Comparison of ENCODE assay signal across 11 cellular contexts in genomic region chr14:102164241-102164641, GRCh38. TPM values are rescaled to one million over a fixed set of nuclear protein-coding genes. Genes with fewer than 3 reads are reported as not detected.
DNase-seq lines count a peak whose midpoint lies in the region; ATAC-seq and TF ChIP-seq lines count a peak whose summit lies in the region.
"Had no signal": no experiment of that assay in that cellular context is flagged by ENCODE, and none has a peak within 500 bp of the region (broad histone marks: within the 10 kb centered on the region; RNA-seq: fewer than 3 reads in every experiment).

No MANE protein-coding gene starts in this region.

- H3K56ac ChIP-seq in H9 (ENCODE audit: insufficient read length, low read depth, low read length): no peak overlapping the region

- H3K27ac Mint-ChIP-seq in H9: peak overlapping the region in 2 of 3 experiments; percentile 8 to 59; a peak in 2 of 7 replicates
- no peak overlapping the region for H3K27ac Mint-ChIP-seq in activated CD4-positive, alpha-beta memory T cell treated with anti-CD3 and anti-CD28 coated beads, Interleukin-2, amount 10 ng/mL, durations not matched to agents 7 days and 5 days

- peaks cover 15% of the 10 kb centered on the region for H3K79me1 ChIP-seq in H9 (ENCODE audit: insufficient read depth, low read depth, low read length, poor library complexity, severe bottlenecking)

- no peak overlapping the region for H3T11ph ChIP-seq in H9 (ENCODE audit: low read length)

- H3K36me3 ChIP-seq in RWPE2 (ENCODE audit: low read depth): peaks cover 8% of the 10 kb centered on the region; the same call in 1 of the 2 replicates
- peaks cover 0 to 3% of the 10 kb centered on the region in 2 donors for H3K36me3 ChIP-seq in esophagus (ENCODE audit: control insufficient read depth in 2 of 2, insufficient read depth in 2 of 2, low read length in 1 of 2)
- peaks cover 4% of the 10 kb centered on the region for H3K36me3 ChIP-seq in osteoblast (ENCODE audit: insufficient read depth, low read length)

- TF ChIP-seq CTCF in H9 (conservative IDR thresholded peaks at IDR 0.05): no peak
- TF ChIP-seq CTCF in RWPE2 (IDR thresholded peaks at IDR 0.05; ENCODE audit: poor library complexity, severe bottlenecking): no peak
- no peak for TF ChIP-seq CTCF in osteoblast (IDR thresholded peaks at IDR 0.05; ENCODE audit: extremely low read depth, low read depth, low read length)

- no peaks in the 10 kb centered on the region for H3K23me2 ChIP-seq in H9 (ENCODE audit: insufficient read length, low read depth, low read length, poor library complexity, severe bottlenecking)

- H3K79me2 ChIP-seq in H9 (ENCODE audit: insufficient read depth, low read length) (peaks cover 10% of the 10 kb centered on the region; the same call in 1 of the 2 replicates), osteoblast (ENCODE audit: insufficient read depth, low read length) (peaks cover 90% of the 10 kb centered on the region)

- no peak overlapping the region for H4K8ac ChIP-seq in H9 (replicated peaks; ENCODE audit: insufficient read length, low read depth, low read length)

- H4K20me1 ChIP-seq in H9 (ENCODE audit: control insufficient read depth, insufficient read depth, insufficient read length) (no peaks in the 10 kb centered on the region), osteoblast (ENCODE audit: insufficient read depth, low read length) (peaks cover 59% of the 10 kb centered on the region)

- H3K23ac ChIP-seq in H9 (ENCODE audit: insufficient read length, low read depth, low read length): no peak overlapping the region

- H3K9me3 ChIP-seq in H9 (ENCODE audit: control insufficient read depth, low read depth, low read length) (no peaks in the 10 kb centered on the region), RWPE2 (ENCODE audit: severe bottlenecking) (no peaks in the 10 kb centered on the region), esophagus (ENCODE audit: control insufficient read depth in 2 of 2, insufficient read depth in 1 of 2, low read depth in 1 of 2, low read length in 1 of 2) (no peaks in the 10 kb centered on the region), osteoblast (ENCODE audit: low read depth, low read length) (no peaks in the 10 kb centered on the region)
- H3K9me3 ChIP-seq: Caco-2 had no signal

- CTCF ChIA-PET in activated CD4-positive, alpha-beta memory T cell treated with anti-CD3 and anti-CD28 coated beads, Interleukin-2, amount 10 ng/mL, durations not matched to agents 7 days and 5 days (lab: Charles Lee): interaction anchor here (0.6 to 1.2 kb wide), 2 partner anchors 10 to 20 kb away, joined by 3 to 4 read pairs; no protein-coding TSS in a partner anchor

- POLR2A ChIA-PET in activated CD4-positive, alpha-beta memory T cell treated with anti-CD3 and anti-CD28 coated beads, Interleukin-2, amount 10 ng/mL, durations not matched to agents 7 days and 5 days (lab: Charles Lee): no interaction called here

- H2AFZ ChIP-seq in H9 (ENCODE audit: low read length) (no peak overlapping the region), osteoblast (ENCODE audit: low read length) (no peak overlapping the region)

- peak; percentile 72; the same call in 1 of the 3 replicates for ATAC-seq in RWPE2 (ENCODE audit: low read depth)

- no peak overlapping the region for H2AK5ac ChIP-seq in H9 (ENCODE audit: insufficient read length, low read length)

- H3K9ac ChIP-seq in H9 (ENCODE audit: extremely low read depth, insufficient read length, low read length): no peak overlapping the region

- no peak overlapping the region for H2BK12ac ChIP-seq in H9 (ENCODE audit: insufficient read length, low read depth, low read length)

- H3K4me2 ChIP-seq in H9 (ENCODE audit: insufficient read depth, insufficient read length, low read length): no peak overlapping the region
- H3K4me2 ChIP-seq in osteoblast (ENCODE audit: insufficient read depth, low read length): no peak overlapping the region

- no peaks in the 10 kb centered on the region for H3K27me3 Mint-ChIP-seq in H9 (ENCODE audit: low read depth)
- H3K27me3 Mint-ChIP-seq in activated CD4-positive, alpha-beta memory T cell treated with anti-CD3 and anti-CD28 coated beads, Interleukin-2, amount 10 ng/mL, durations not matched to agents 7 days and 5 days: no peaks in the 10 kb centered on the region

- no peak overlapping the region for H2BK5ac ChIP-seq in H9 (ENCODE audit: insufficient read length, low read length)

- no peak overlapping the region for H2BK120ac ChIP-seq in H9 (ENCODE audit: low read depth, low read length, poor library complexity, severe bottlenecking)

- no peak overlapping the region for H3K4me3 Mint-ChIP-seq in H9
- H3K4me3 Mint-ChIP-seq in activated CD4-positive, alpha-beta memory T cell treated with anti-CD3 and anti-CD28 coated beads, Interleukin-2, amount 10 ng/mL, durations not matched to agents 7 days and 5 days: no peak overlapping the region

- DNase-seq in H9 (no peak), RWPE2 (ENCODE audit: low spot score) (no peak), osteoblast (ENCODE audit: insufficient read length, low spot score, missing footprints) (peak; percentile 62), epidermal melanocyte (ENCODE audit: insufficient read length, low spot score) (no peak), NCI-H2029 treated with DMSO at 0.1 percent for 48 hours (lab: John Stamatoyannopoulos, UW) (no peak)
- no peak for DNase-seq in activated CD4-positive, alpha-beta memory T cell treated with anti-CD3 and anti-CD28 coated beads, Interleukin-2, amount 10 ng/mL, durations not matched to agents 7 days and 5 days
- no peak for DNase-seq in activated T-cell treated with anti-CD3 and anti-CD28 coated beads, Interleukin-2, amount 50 U/mL, for 1 hour
- DNase-seq: activated naive CD4-positive, alpha-beta T cell treated with Interleukin-2 at 50 U/mL for 16 hours; Caco-2 had no signal

- H2BK20ac ChIP-seq in H9 (ENCODE audit: low read depth, low read length, poor library complexity, severe bottlenecking): no peak overlapping the region

- H4K91ac ChIP-seq in H9 (ENCODE audit: insufficient read length, low read depth, low read length): no peak overlapping the region

- peaks cover 3 to 6% of the 10 kb centered on the region in 2 experiments; a peak in 2 of 4 replicates for H3K4me1 Mint-ChIP-seq in H9
- H3K4me1 Mint-ChIP-seq in activated CD4-positive, alpha-beta memory T cell treated with anti-CD3 and anti-CD28 coated beads, Interleukin-2, amount 10 ng/mL, durations not matched to agents 7 days and 5 days: peaks cover 19% of the 10 kb centered on the region

- no peak overlapping the region for H3K4me3 ChIP-seq in RWPE2 (ENCODE audit: severe bottlenecking)
- peak overlapping the region in 1 of 2 donors; percentile 15 for H3K4me3 ChIP-seq in esophagus (ENCODE audit: low read depth in 1 of 2, low read length in 2 of 2)
- no peak overlapping the region for H3K4me3 ChIP-seq in osteoblast (ENCODE audit: insufficient read depth, low read length)
- H3K4me3 ChIP-seq: SK-N-MC had no signal

- WGBS in H9 (ENCODE audit: extremely low coverage, insufficient read length, low lambda C conversion rate): no CpG with 5 or more reads among the region's 4 CpGs
- 51 to 59% methylated on average over 4 of the region's 4 CpGs for WGBS in esophagus, 2 donors

- no peak overlapping the region for H4K5ac ChIP-seq in H9 (ENCODE audit: insufficient read length, low read depth, low read length)

- no peak overlapping the region for H3K18ac ChIP-seq in H9 (ENCODE audit: insufficient read length, low read depth, low read length)

- H3K27me3 ChIP-seq in H9 (ENCODE audit: insufficient read depth, low read length): no peaks in the 10 kb centered on the region
- no peaks in the 10 kb centered on the region for H3K27me3 ChIP-seq in RWPE2 (ENCODE audit: insufficient read depth, poor library complexity, severe bottlenecking)
- no peaks in the 10 kb centered on the region for H3K27me3 ChIP-seq in esophagus (ENCODE audit: control insufficient read depth in 1 of 2, insufficient read depth in 2 of 2, low read length in 2 of 2)
- no peaks in the 10 kb centered on the region for H3K27me3 ChIP-seq in osteoblast (ENCODE audit: insufficient read depth, low read length)

- H2BK15ac ChIP-seq in H9 (ENCODE audit: low read depth, low read length): no peak overlapping the region

- no peaks in the 10 kb centered on the region for H3K9me3 Mint-ChIP-seq in H9
- no peaks in the 10 kb centered on the region for H3K9me3 Mint-ChIP-seq in activated CD4-positive, alpha-beta memory T cell treated with anti-CD3 and anti-CD28 coated beads, Interleukin-2, amount 10 ng/mL, durations not matched to agents 7 days and 5 days

- no peak overlapping the region for H3K4ac ChIP-seq in H9 (ENCODE audit: low read depth, low read length)

- no peaks in the 10 kb centered on the region for H3K4me1 ChIP-seq in H9 (ENCODE audit: insufficient read depth, low read length)
- H3K4me1 ChIP-seq in RWPE2 (ENCODE audit: insufficient read depth, poor library complexity, severe bottlenecking): peaks cover 4% of the 10 kb centered on the region
- H3K4me1 ChIP-seq in esophagus (ENCODE audit: control insufficient read depth in 2 of 2, insufficient read depth in 2 of 2, low read length in 1 of 2): peaks cover 3 to 8% of the 10 kb centered on the region in 2 donors
- H3K4me1 ChIP-seq in osteoblast (ENCODE audit: insufficient read depth, low read length): no peaks in the 10 kb centered on the region

- H3K14ac ChIP-seq in H9 (ENCODE audit: insufficient read depth, low read length): no peak overlapping the region

- H3K36me3 Mint-ChIP-seq in H9 (ENCODE audit: insufficient read depth in 1 of 3, low read depth in 3 of 3): peaks cover 0 to 5% (median 0%) of the 10 kb centered on the region in 3 experiments; a peak in 2 of 7 replicates
- peaks cover 25% of the 10 kb centered on the region for H3K36me3 Mint-ChIP-seq in activated CD4-positive, alpha-beta memory T cell treated with anti-CD3 and anti-CD28 coated beads, Interleukin-2, amount 10 ng/mL, durations not matched to agents 7 days and 5 days (ENCODE audit: low read depth)

- H3K27ac ChIP-seq in H9 (ENCODE audit: insufficient read length, low read depth, low read length) (no peak overlapping the region), RWPE2 (ENCODE audit: poor library complexity, severe bottlenecking) (no peak overlapping the region), esophagus (ENCODE audit: low read depth in 2 of 2, low read length in 1 of 2) (peak overlapping the region; percentile 3 to 31), osteoblast (ENCODE audit: low read depth, low read length) (no peak overlapping the region)

RNA-seq across cellular contexts. Expression of gene WDR20, which starts 24.5 kb away (rescaled TPM):
- total RNA-seq in H9 (2021) (31.6 and 35.2 TPM in 2 replicates), osteoblast (15.6 and 18.3 TPM in 2 replicates)
- 10 to 100 TPM; 12.8 to 13.1 TPM for polyA plus RNA-seq in esophagus
- 10 to 100 TPM; 28.3 to 31.9 TPM for total RNA-seq in activated CD4-positive, alpha-beta memory T cell treated with anti-CD3 and anti-CD28 coated beads, Interleukin-2, amount 10 ng/mL, durations not matched to agents 7 days and 5 days

Comparison
In these comparisons a context has a peak if more than half of its experiments do, and no peak if none do; other contexts are left out.
1. H3K27ac ChIP-seq: peak in esophagus (2 of 2); none in H9 (single experiment), RWPE2 (single experiment) and osteoblast (single experiment).